Comparison of ENCODE assay signal across 9 cellular contexts in the genomic region with DNA sequence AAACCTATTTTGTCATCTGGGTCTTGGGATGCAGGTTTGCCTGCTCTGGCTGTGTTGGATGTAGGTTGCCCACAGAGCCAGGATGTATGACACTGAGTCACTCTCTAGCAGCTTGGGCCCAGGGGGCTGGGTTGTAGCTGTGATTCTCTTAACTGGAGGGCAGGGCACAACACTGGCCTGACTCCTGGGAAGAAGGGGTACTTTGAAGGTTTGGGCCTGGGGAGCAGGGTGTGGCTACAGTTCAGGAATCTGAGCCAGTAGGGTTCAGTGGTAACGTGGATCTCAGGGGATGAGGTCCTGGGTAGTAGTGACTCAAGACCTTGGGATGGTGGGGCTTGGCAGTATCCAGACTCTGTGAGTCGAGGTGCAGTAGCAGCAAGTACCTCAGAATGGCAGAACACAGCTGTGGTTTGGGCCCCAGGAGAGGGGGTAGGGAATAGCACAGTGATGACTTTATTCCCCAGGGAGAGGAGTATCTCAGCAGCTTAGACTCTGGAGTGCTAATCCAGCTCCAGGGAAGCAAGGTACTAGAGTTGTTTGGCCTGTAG. TPM values are rescaled to one million over a fixed set of nuclear protein-coding genes. Genes with fewer than 3 reads are reported as not detected.
A peak's percentile ranks its signal among the peaks of the same experiment; 100 is the strongest.
DNase-seq lines count a peak whose midpoint lies in the region; ATAC-seq and TF ChIP-seq lines count a peak whose summit lies in the region.
"Had no signal": no experiment of that assay in that cellular context is flagged by ENCODE, and none has a peak within 500 bp of the region (broad histone marks: within the 10 kb centered on the region; RNA-seq: fewer than 3 reads in every experiment).

No MANE protein-coding gene starts in this region.

- TF ChIP-seq CTCF in WTC11 (IDR thresholded peaks at IDR 0.05) = no peak
- no peak for TF ChIP-seq CTCF in endodermal cell (conservative IDR thresholded peaks at IDR 0.05)
- no peak for TF ChIP-seq CTCF in type B pancreatic cell (conservative IDR thresholded peaks at IDR 0.05)

- peaks cover 25% of the 10 kb centered on the region for H3K9me3 ChIP-seq in endodermal cell (ENCODE audit: control insufficient read depth, low read length)

- H3K9ac ChIP-seq in endodermal cell (ENCODE audit: extremely low read depth, low read length, poor library complexity, severe bottlenecking) = no peak overlapping the region

- POLR2A ChIA-PET in WTC11 (lab: Charles Lee) = no interaction called here

- DNase-seq in A172 (ENCODE audit: low spot score) (peak; percentile 77), GM04503 (ENCODE audit: low read depth) (peak; percentile 92), WTC11 (ENCODE audit: low spot score) (no peak), glomerular visceral epithelial cell (ENCODE audit: extremely low spot score) (peak; percentile 86), LoVo (ENCODE audit: low spot score) (no peak), DMS53 (lab: John Stamatoyannopoulos, UW) (no peak), endodermal cell (no peak), type B pancreatic cell (ENCODE audit: extremely low spot score, unreplicated experiment) (no peak)
- DNase-seq: occipital lobe had no signal

- H3K27ac ChIP-seq in endodermal cell (ENCODE audit: low read depth, low read length) = no peak overlapping the region

- H3K36me3 ChIP-seq in endodermal cell (ENCODE audit: control insufficient read depth, insufficient read depth, low read length) = no peaks in the 10 kb centered on the region

- H3K36me3 Mint-ChIP-seq in WTC11 = peaks cover 27% of the 10 kb centered on the region
- peaks cover 23% of the 10 kb centered on the region for H3K36me3 Mint-ChIP-seq in endodermal cell (ENCODE audit: low read depth)
- H3K36me3 Mint-ChIP-seq in type B pancreatic cell = peaks cover 25% of the 10 kb centered on the region

- peak; percentile 30 for ATAC-seq in WTC11

- H3K27me3 Mint-ChIP-seq in WTC11 (ENCODE audit: low read depth) (no peaks in the 10 kb centered on the region), endodermal cell (ENCODE audit: insufficient read depth) (no peaks in the 10 kb centered on the region), type B pancreatic cell (no peaks in the 10 kb centered on the region)

- CTCF ChIA-PET in WTC11 (lab: Charles Lee) = interaction anchor here (0.7 to 2.9 kb wide), 3 partner anchors 16 to 19 kb away, joined by 3 to 12 read pairs (median 3); no protein-coding TSS in a partner anchor

- 93 to 100% methylated on average over 2 of the region's 2 CpGs for WGBS in endodermal cell (ENCODE audit: insufficient coverage in 1 of 2, insufficient read length in 1 of 2), 2 experiments

- H3K4me3 Mint-ChIP-seq in WTC11 (no peak overlapping the region), endodermal cell (no peak overlapping the region), type B pancreatic cell (no peak overlapping the region)

- H3K4me1 Mint-ChIP-seq in WTC11 = no peaks in the 10 kb centered on the region
- H3K4me1 Mint-ChIP-seq in endodermal cell = peaks cover 12% of the 10 kb centered on the region
- H3K4me1 Mint-ChIP-seq in type B pancreatic cell (ENCODE audit: unreplicated experiment) = no peaks in the 10 kb centered on the region

- no peaks in the 10 kb centered on the region for H3K4me1 ChIP-seq in endodermal cell (ENCODE audit: control insufficient read depth, insufficient read depth, low read length)

- no peaks in the 10 kb centered on the region for H3K27me3 ChIP-seq in endodermal cell (ENCODE audit: control insufficient read depth, insufficient read depth, low read length, poor library complexity, severe bottlenecking)

- H3K4me3 ChIP-seq in endodermal cell (ENCODE audit: low read length) = no peak overlapping the region

- H3K27ac Mint-ChIP-seq in WTC11 (no peak overlapping the region; the same call in 1 of the 2 replicates), endodermal cell (no peak overlapping the region), type B pancreatic cell (no peak overlapping the region)

- H3K9me3 Mint-ChIP-seq in WTC11 (peaks cover 26% of the 10 kb centered on the region), endodermal cell (peaks cover 22% of the 10 kb centered on the region), type B pancreatic cell (peaks cover 6% of the 10 kb centered on the region)

TF ChIP-seq in WTC11, 78 proteins besides CTCF, POLR2A, EP300 and RAD21:
- no peak for TF ChIP-seq ATF1 (CRISPR knock-in tag; IDR thresholded peaks at IDR 0.05)
- TF ChIP-seq, protein P1, sequence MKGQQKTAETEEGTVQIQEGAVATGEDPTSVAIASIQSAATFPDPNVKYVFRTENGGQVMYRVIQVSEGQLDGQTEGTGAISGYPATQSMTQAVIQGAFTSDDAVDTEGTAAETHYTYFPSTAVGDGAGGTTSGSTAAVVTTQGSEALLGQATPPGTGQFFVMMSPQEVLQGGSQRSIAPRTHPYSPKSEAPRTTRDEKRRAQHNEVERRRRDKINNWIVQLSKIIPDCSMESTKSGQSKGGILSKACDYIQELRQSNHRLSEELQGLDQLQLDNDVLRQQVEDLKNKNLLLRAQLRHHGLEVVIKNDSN (CRISPR knock-in tag; IDR thresholded peaks at IDR 0.05) = no peak
- TF ChIP-seq, protein P2, sequence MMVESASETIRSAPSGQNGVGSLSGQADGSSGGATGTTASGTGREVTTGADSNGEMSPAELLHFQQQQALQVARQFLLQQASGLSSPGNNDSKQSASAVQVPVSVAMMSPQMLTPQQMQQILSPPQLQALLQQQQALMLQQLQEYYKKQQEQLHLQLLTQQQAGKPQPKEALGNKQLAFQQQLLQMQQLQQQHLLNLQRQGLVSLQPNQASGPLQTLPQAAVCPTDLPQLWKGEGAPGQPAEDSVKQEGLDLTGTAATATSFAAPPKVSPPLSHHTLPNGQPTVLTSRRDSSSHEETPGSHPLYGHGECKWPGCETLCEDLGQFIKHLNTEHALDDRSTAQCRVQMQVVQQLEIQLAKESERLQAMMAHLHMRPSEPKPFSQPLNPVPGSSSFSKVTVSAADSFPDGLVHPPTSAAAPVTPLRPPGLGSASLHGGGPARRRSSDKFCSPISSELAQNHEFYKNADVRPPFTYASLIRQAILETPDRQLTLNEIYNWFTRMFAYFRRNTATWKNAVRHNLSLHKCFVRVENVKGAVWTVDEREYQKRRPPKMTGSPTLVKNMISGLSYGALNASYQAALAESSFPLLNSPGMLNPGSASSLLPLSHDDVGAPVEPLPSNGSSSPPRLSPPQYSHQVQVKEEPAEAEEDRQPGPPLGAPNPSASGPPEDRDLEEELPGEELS (CRISPR knock-in tag; IDR thresholded peaks at IDR 0.05) = no peak
- TF ChIP-seq CREB1 (CRISPR knock-in tag; IDR thresholded peaks at IDR 0.05) = no peak
- TF ChIP-seq SMAD4 (CRISPR knock-in tag; IDR thresholded peaks at IDR 0.05) = no peak
- no peak for TF ChIP-seq CBFB (CRISPR knock-in tag; IDR thresholded peaks at IDR 0.05; ENCODE audit: low read depth)
- TF ChIP-seq JUN (CRISPR knock-in tag; IDR thresholded peaks at IDR 0.05) = no peak
- TF ChIP-seq, protein P3, sequence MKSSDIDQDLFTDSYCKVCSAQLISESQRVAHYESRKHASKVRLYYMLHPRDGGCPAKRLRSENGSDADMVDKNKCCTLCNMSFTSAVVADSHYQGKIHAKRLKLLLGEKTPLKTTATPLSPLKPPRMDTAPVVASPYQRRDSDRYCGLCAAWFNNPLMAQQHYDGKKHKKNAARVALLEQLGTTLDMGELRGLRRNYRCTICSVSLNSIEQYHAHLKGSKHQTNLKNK (CRISPR knock-in tag; IDR thresholded peaks at IDR 0.05) = no peak

RNA-seq across cellular contexts. Expression of a gene that starts 25.7 kb away (rescaled TPM):
- 10.3 and 18.4 TPM in 2 replicates for total RNA-seq in A172 (2014; rRNA removed; shearing (Covaris generic))
- total RNA-seq in WTC11 (2021) = 34.8 to 37.8 TPM (median 36.8 TPM) in 3 replicates
- total RNA-seq in endodermal cell = 10 to 100 TPM; 34.2 to 45.6 TPM
- 34.0 TPM for polyA plus RNA-seq in endodermal cell (2013, experiment 1 of 2)
- polyA plus RNA-seq in endodermal cell (2013, experiment 2 of 2) = 29.0 TPM
- 20.8 and 30.8 TPM in 2 replicates for total RNA-seq in type B pancreatic cell (ENCODE audit: low replicate concordance)

Comparison
In these comparisons a context has a peak if more than half of its experiments do, and no peak if none do; other contexts are left out.
1. DNase-seq: peak in A172 (single experiment), GM04503 (single experiment) and glomerular visceral epithelial cell (single experiment); none in WTC11 (single experiment), LoVo (single experiment), DMS53 (single experiment), endodermal cell (single experiment) and type B pancreatic cell (single experiment).